Comparison of ENCODE assay signal across 8 cellular contexts in genomic region chr10:59907918-59908807, GRCh38. TPM values are rescaled to one million over a fixed set of nuclear protein-coding genes. Genes with fewer than 3 reads are reported as not detected.
DNase-seq lines count a peak whose midpoint lies in the region; ATAC-seq and TF ChIP-seq lines count a peak whose summit lies in the region.

No MANE protein-coding gene starts in this region.

- H3K79me2 ChIP-seq in SU-DHL-6 (ENCODE audit: insufficient read depth, low read length), result peaks cover 31% of the 10 kb centered on the region

- peaks cover 3% of the 10 kb centered on the region; the same call in 1 of the 2 replicates for H4K20me1 ChIP-seq in SU-DHL-6 (ENCODE audit: low read depth, low read length)

- H2AFZ ChIP-seq in SU-DHL-6 (ENCODE audit: low read depth, low read length, severe bottlenecking), result peak overlapping the region; percentile 12

- peak overlapping the region; percentile 97 for H3K4me3 ChIP-seq in SU-DHL-6 (ENCODE audit: insufficient read depth, low read length, poor library complexity, severe bottlenecking)
- H3K4me3 ChIP-seq in breast epithelium, result peak overlapping the region; percentile 35 to 98 (median 98)
- H3K4me3 ChIP-seq in spleen, result peak overlapping the region; percentile 0 to 96 (median 58)

- H3K4me1 ChIP-seq in breast epithelium (peaks cover 0 to 7% of the 10 kb centered on the region in 2 donors), spleen (peaks cover 23 to 53% (median 44%) of the 10 kb centered on the region in 6 donors)

- H3K36me3 ChIP-seq in SU-DHL-6 (ENCODE audit: low read length) (no peaks in the 10 kb centered on the region), breast epithelium (no peaks in the 10 kb centered on the region), spleen (no peaks in the 10 kb centered on the region)

- H3K9me3 ChIP-seq in SU-DHL-6 (ENCODE audit: insufficient read depth, low read length) (no peaks in the 10 kb centered on the region), breast epithelium (no peaks in the 10 kb centered on the region), spleen (peaks cover 0 to 4% (median 2%) of the 10 kb centered on the region in 8 donors)

- DNase-seq in ACHN, result peak; percentile 73
- peak in 1 of 2 donors; percentile 63 for DNase-seq in breast epithelium (ENCODE audit: low spot score in 2 of 2)
- peak; percentile 95 for DNase-seq in iris pigment epithelial cell (ENCODE audit: low read depth)
- DNase-seq in spleen, result no peak

- peak overlapping the region; percentile 85 for H3K9ac ChIP-seq in SU-DHL-6 (ENCODE audit: low read length)

- peak overlapping the region; percentile 94 for H3K4me2 ChIP-seq in SU-DHL-6 (ENCODE audit: low read depth, low read length, poor library complexity, severe bottlenecking)

- intact Hi-C loops in breast epithelium (cut with DNase I; ENCODE audit: low total_unique reads), result no loop called here
- intact Hi-C loops in spleen (cut with DNase I; ENCODE audit: low total_unique reads), result loop anchor here (10.0 kb wide), 1 partner anchor 73 kb away; no protein-coding TSS in a partner anchor

- H3K9me2 ChIP-seq in SU-DHL-6 (replicated peaks; ENCODE audit: insufficient read depth, low read length), result no peaks in the 10 kb centered on the region

- H3F3A ChIP-seq in SU-DHL-6 (ENCODE audit: insufficient read depth), result peaks cover 13% of the 10 kb centered on the region

- no peak for TF ChIP-seq CTCF in SU-DHL-6 (IDR thresholded peaks at IDR 0.05; ENCODE audit: insufficient read depth, low read length, poor library complexity, severe bottlenecking)
- TF ChIP-seq CTCF in breast epithelium (IDR thresholded peaks at IDR 0.05), result no peak
- no peak for TF ChIP-seq CTCF in spleen (IDR thresholded peaks at IDR 0.05 in 8 of 11, conservative IDR thresholded peaks at IDR 0.05 in 3 of 11)

- 3 to 6% (median 4%) methylated on average over 9 of the region's 9 CpGs for WGBS in spleen, 5 donors

- H3K27me3 ChIP-seq in SU-DHL-6 (ENCODE audit: low read length) (no peaks in the 10 kb centered on the region), breast epithelium (no peaks in the 10 kb centered on the region), spleen (replicated peaks in 1 of 7) (no peaks in the 10 kb centered on the region)

- ATAC-seq in GM18511 (IDR thresholded peaks at IDR 0.05; ENCODE audit: unreplicated experiment) (peak; percentile 23), HG03571 (IDR thresholded peaks at IDR 0.05; ENCODE audit: unreplicated experiment) (peak; percentile 20), HG03439 (IDR thresholded peaks at IDR 0.05; ENCODE audit: unreplicated experiment) (no peak)

- H3K27ac ChIP-seq in SU-DHL-6 (ENCODE audit: low read depth, low read length) (peak overlapping the region; percentile 87), breast epithelium (peak overlapping the region; percentile 94 to 98), spleen (peak overlapping the region; percentile 91 to 96 (median 94))

- in situ Hi-C loops in ACHN (cut with HindIII; ENCODE audit: low pct_ligation_motif_present, low pct_unique_long_range_greater_than_20kb, low sequenced_read_pairs), result no loop called here

- TF ChIP-seq POLR2A in breast epithelium (IDR thresholded peaks at IDR 0.05), result peak; percentile 25
- TF ChIP-seq POLR2A in spleen (IDR thresholded peaks at IDR 0.05), result peak in 1 of 3 donors; percentile 27

RNA-seq across cellular contexts. Expression of gene CCDC6, which starts 1.8 kb away (rescaled TPM):
- total RNA-seq in breast epithelium (10 to 100 TPM; 31.4 to 85.6 (median 44.9) TPM), spleen (10 to 100 TPM; 29.3 to 55.1 (median 41.3) TPM)
- 10 to 100 TPM in 2 of 3 donors, 1 to 10 TPM in 1; 8.7 to 13.9 (median 13.7) TPM for polyA plus RNA-seq in spleen
